Comparison of ENCODE assay signal across 1 cellular context in the genomic region with DNA sequence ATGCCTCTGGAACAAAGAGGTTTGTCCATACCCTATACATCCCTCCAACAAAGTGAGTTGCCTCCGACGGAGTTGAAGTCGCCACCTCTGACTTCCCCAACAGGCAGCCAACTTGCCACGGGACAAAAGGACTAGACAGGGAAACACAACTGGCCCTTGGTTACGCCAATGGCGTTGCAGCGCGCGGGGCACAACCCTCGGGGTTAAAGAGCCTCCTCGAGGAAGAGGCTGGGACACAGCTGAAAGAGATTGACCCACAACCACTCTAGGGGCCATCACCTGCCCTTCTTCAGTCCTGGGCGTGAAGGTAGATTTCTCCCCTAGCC.
A peak's percentile ranks its signal among the peaks of the same experiment; 100 is the strongest.
TF ChIP-seq lines count a peak whose summit lies in the region.

No MANE protein-coding gene starts in this region.

TF ChIP-seq in A549, 52 proteins besides CTCF, POLR2A, EP300 and RAD21:
- TF ChIP-seq PHF8 (IDR thresholded peaks at IDR 0.05; ENCODE audit: borderline replicate concordance, low read depth) (no peak), POLR2AphosphoS2 (conservative IDR thresholded peaks at IDR 0.05; ENCODE audit: low read length) (no peak), MAFK (IDR thresholded peaks at IDR 0.05; ENCODE audit: partially characterized antibody) (no peak), CBX8 (IDR thresholded peaks at IDR 0.05) (no peak), CHD2 (IDR thresholded peaks at IDR 0.05; ENCODE audit: low read length, partially characterized antibody) (no peak), CEBPB (IDR thresholded peaks at IDR 0.05) (no peak), ZFP36 (IDR thresholded peaks at IDR 0.05; ENCODE audit: borderline replicate concordance, partially characterized antibody) (no peak), BHLHE40 (IDR thresholded peaks at IDR 0.05; ENCODE audit: low read depth, low read length) (no peak), TFCP2L1 (CRISPR knock-in tag; IDR thresholded peaks at IDR 0.05) (0 out of 2 replicates have a peak, but pooled peaks have one; percentile 55), MAZ (IDR thresholded peaks at IDR 0.05; ENCODE audit: borderline replicate concordance, low read depth, low read length) (no peak), KDM1A (IDR thresholded peaks at IDR 0.05; ENCODE audit: low read depth) (no peak), RNF2 (IDR thresholded peaks at IDR 0.05; ENCODE audit: borderline replicate concordance, low read depth) (no peak), CBX2 (IDR thresholded peaks at IDR 0.05; ENCODE audit: borderline replicate concordance, low read depth) (no peak), JUN (IDR thresholded peaks at IDR 0.05) (no peak), EHF (CRISPR knock-in tag; IDR thresholded peaks at IDR 0.05) (no peak)
- TF ChIP-seq, protein P1, sequence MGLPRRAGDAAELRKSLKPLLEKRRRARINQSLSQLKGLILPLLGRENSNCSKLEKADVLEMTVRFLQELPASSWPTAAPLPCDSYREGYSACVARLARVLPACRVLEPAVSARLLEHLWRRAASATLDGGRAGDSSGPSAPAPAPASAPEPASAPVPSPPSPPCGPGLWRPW (IDR thresholded peaks at IDR 0.05), result no peak
- TF ChIP-seq, protein P2, sequence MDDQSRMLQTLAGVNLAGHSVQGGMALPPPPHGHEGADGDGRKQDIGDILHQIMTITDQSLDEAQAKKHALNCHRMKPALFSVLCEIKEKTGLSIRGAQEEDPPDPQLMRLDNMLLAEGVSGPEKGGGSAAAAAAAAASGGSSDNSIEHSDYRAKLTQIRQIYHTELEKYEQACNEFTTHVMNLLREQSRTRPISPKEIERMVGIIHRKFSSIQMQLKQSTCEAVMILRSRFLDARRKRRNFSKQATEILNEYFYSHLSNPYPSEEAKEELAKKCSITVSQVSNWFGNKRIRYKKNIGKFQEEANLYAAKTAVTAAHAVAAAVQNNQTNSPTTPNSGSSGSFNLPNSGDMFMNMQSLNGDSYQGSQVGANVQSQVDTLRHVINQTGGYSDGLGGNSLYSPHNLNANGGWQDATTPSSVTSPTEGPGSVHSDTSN (IDR thresholded peaks at IDR 0.05), result peak; percentile 40; the same call in 1 of the 2 replicates
